25 cellular contexts compared by ENCODE assay signal in genomic region chr10:125967533-125967932, GRCh38.
"Had no signal": no experiment of that assay in that cellular context is flagged by ENCODE, and none has a peak within 500 bp of the region (broad histone marks: within the 10 kb centered on the region; RNA-seq: fewer than 3 reads in every experiment).

No MANE protein-coding gene starts in this region.

- H3K9me3 ChIP-seq: left lung, lower lobe of right lung, neutrophil, suprapubic skin, thoracic aorta, tibial artery, upper lobe of right lung had no signal

- H3K4me1 ChIP-seq: left lung, lower lobe of right lung, neural progenitor cell, parathyroid adenoma, spleen, suprapubic skin, tibial artery, upper lobe of right lung had no signal

- H3K27me3 ChIP-seq: left lung, neural progenitor cell, neutrophil, suprapubic skin, tibial artery, upper lobe of right lung had no signal

- ATAC-seq: left colon; left lung; lower lobe of right lung; natural killer cell; right cardiac atrium; sciatic nerve; stimulated activated effector memory CD8-positive, alpha-beta T cell treated with anti-CD3 and anti-CD28 coated beads, Interleukin-12 subunit alpha, Interleukin-12 subunit beta, amount 100 ng/mL, for 72 hours; upper lobe of right lung had no signal

- H3K4me2 ChIP-seq: neural progenitor cell had no signal

- H3K79me2 ChIP-seq: parathyroid adenoma had no signal

- H3K36me3 ChIP-seq: left lung, lower lobe of right lung, neutrophil, spleen, suprapubic skin, thoracic aorta, tibial artery, upper lobe of right lung had no signal

- H3K9ac ChIP-seq: neural progenitor cell, parathyroid adenoma had no signal

- FAIRE-seq: kidney had no signal

- H3K27ac ChIP-seq: left lung, lower lobe of right lung, neural progenitor cell, neutrophil, parathyroid adenoma, skin epidermis, spleen, suprapubic skin, thoracic aorta, tibial artery, upper lobe of right lung had no signal

- H3K4me3 ChIP-seq: left lung, lower lobe of right lung, neural progenitor cell, skin epidermis, spleen, suprapubic skin, thoracic aorta, tibial artery, upper lobe of right lung had no signal

- DNase-seq: hippocampal formation; kidney; left colon; left lung; lower lobe of right lung; mesendoderm; naive B cell; natural killer cell; nephron progenitor cell; occipital lobe; right cardiac atrium; spleen; stimulated activated CD4-positive, alpha-beta T cell treated with anti-CD3 and anti-CD28 coated beads, Interleukin-4, amount 100 ng/mL, for 24 hours; stimulated activated naive CD4-positive, alpha-beta T cell; tibial artery; trophoblast cell; upper lobe of right lung had no signal

- H2AFZ ChIP-seq: neural progenitor cell, parathyroid adenoma had no signal
